Comparison of ENCODE assay signal across 8 cellular contexts in genomic region chr2:233928594-233929351, GRCh38. TPM values are rescaled to one million over a fixed set of nuclear protein-coding genes. Genes with fewer than 3 reads are reported as not detected.
A peak's percentile ranks its signal among the peaks of the same experiment; 100 is the strongest.
DNase-seq lines count a peak whose midpoint lies in the region; ATAC-seq and TF ChIP-seq lines count a peak whose summit lies in the region.

No MANE protein-coding gene starts in this region.

- no peak for ATAC-seq in HG03025 (IDR thresholded peaks at IDR 0.05; ENCODE audit: low FRiP score, unreplicated experiment)

- 32 to 34% methylated on average over 7 of the region's 7 CpGs for WGBS in tibial nerve, 2 donors

- peak; percentile 55 for DNase-seq in activated CD4-positive, alpha-beta T cell treated with anti-CD3 and anti-CD28 coated beads for 48 hours
- DNase-seq in activated CD4-positive, alpha-beta T cell treated with anti-CD3 and anti-CD28 coated beads for 4 hours = no peak
- DNase-seq in amniotic epithelial cell (ENCODE audit: low read depth) (peak; percentile 9), neural progenitor cell (ENCODE audit: low spot score) (peak; percentile 70), dedifferentiated amniotic fluid mesenchymal stem cell (ENCODE audit: extremely low spot score) (no peak), tibial nerve (ENCODE audit: low spot score in 2 of 2) (no peak)

- H3K27ac ChIP-seq in neural progenitor cell (no peak overlapping the region), tibial nerve (no peak overlapping the region)

- no peak overlapping the region for H3K27ac Mint-ChIP-seq in neural progenitor cell

- peaks cover 12% of the 10 kb centered on the region for H3K4me1 Mint-ChIP-seq in neural progenitor cell

- H2AFZ ChIP-seq in neural progenitor cell (replicated peaks) = no peak overlapping the region

- no peaks in the 10 kb centered on the region for H3K9me3 Mint-ChIP-seq in neural progenitor cell

- no peak overlapping the region for H3K4me2 ChIP-seq in neural progenitor cell

- no peaks in the 10 kb centered on the region for H3K36me3 ChIP-seq in neural progenitor cell
- H3K36me3 ChIP-seq in tibial nerve = no peaks in the 10 kb centered on the region

- H3K9ac ChIP-seq in neural progenitor cell = no peak overlapping the region

- no peak for TF ChIP-seq EP300 in tibial nerve (IDR thresholded peaks at IDR 0.05)

- H3K36me3 Mint-ChIP-seq in neural progenitor cell = no peaks in the 10 kb centered on the region

- H3K4me1 ChIP-seq in neural progenitor cell (peaks cover 10% of the 10 kb centered on the region), tibial nerve (no peaks in the 10 kb centered on the region)

- no peaks in the 10 kb centered on the region for H4K20me1 ChIP-seq in neural progenitor cell (ENCODE audit: low read depth)

- no peak overlapping the region for H3K4me3 Mint-ChIP-seq in neural progenitor cell

- H3K4me3 ChIP-seq in neural progenitor cell (no peak overlapping the region), tibial nerve (no peak overlapping the region)

- peak; percentile 72 for TF ChIP-seq CTCF in LNCAP (IDR thresholded peaks at IDR 0.05)
- TF ChIP-seq CTCF in neural progenitor cell (IDR thresholded peaks at IDR 0.05) = peak; percentile 87
- no peak for TF ChIP-seq CTCF in tibial nerve (IDR thresholded peaks at IDR 0.05)

- TF ChIP-seq POLR2A in tibial nerve (IDR thresholded peaks at IDR 0.05) = no peak

- no peaks in the 10 kb centered on the region for H3K79me2 ChIP-seq in neural progenitor cell (ENCODE audit: low read depth)

- H3K27me3 ChIP-seq in neural progenitor cell = no peaks in the 10 kb centered on the region
- H3K27me3 ChIP-seq in tibial nerve = no peaks in the 10 kb centered on the region

- H3F3A ChIP-seq in neural progenitor cell (ENCODE audit: low read depth) = no peaks in the 10 kb centered on the region

- peaks cover 7% of the 10 kb centered on the region for H3K27me3 Mint-ChIP-seq in neural progenitor cell (ENCODE audit: insufficient read depth, low read depth)

- H3K9me3 ChIP-seq in neural progenitor cell (ENCODE audit: low read depth) = no peaks in the 10 kb centered on the region
- H3K9me3 ChIP-seq in tibial nerve = no peaks in the 10 kb centered on the region

RNA-seq across cellular contexts. Expression of gene TRPM8, which starts 11.6 kb away (rescaled TPM):
- total RNA-seq in neural progenitor cell (ENCODE audit: low replicate concordance) = 4.9 and 7.5 TPM in 2 replicates
- not detected for total RNA-seq in tibial nerve

Comparison
In these comparisons a context has a peak if more than half of its experiments do, and no peak if none do; other contexts are left out.
1. DNase-seq: peak in activated CD4-positive, alpha-beta T cell treated with anti-CD3 and anti-CD28 coated beads for 48 hours (single experiment), amniotic epithelial cell (single experiment) and neural progenitor cell (single experiment); none in activated CD4-positive, alpha-beta T cell treated with anti-CD3 and anti-CD28 coated beads for 4 hours (0 of 2), dedifferentiated amniotic fluid mesenchymal stem cell (single experiment) and tibial nerve (0 of 2).
2. CTCF ChIP-seq: peak in LNCAP (single experiment) and neural progenitor cell (single experiment); none in tibial nerve (0 of 5).